Comparison of ENCODE assay signal across 31 cellular contexts in the genomic region with DNA sequence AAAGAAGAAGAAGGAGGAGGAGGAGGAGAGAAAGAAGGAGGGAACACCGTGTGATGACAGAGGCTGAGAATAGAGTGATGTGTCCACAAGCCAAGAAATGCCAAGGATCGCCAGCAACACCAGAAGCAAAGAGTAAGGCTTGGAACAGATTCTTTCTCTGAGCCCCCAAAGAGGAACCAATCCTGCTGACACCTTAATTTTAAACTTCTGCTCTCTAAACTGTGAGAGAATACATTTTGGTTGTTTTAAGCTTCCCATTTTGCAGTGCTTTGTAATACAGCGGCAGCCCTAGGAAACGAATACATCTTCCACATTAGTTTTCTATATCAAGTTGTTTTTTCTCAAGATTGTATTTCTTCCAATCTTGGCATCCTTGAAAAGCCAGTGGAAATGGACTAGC. TPM values are rescaled to one million over a fixed set of nuclear protein-coding genes. Genes with fewer than 3 reads are reported as not detected.
"Had no signal": no experiment of that assay in that cellular context is flagged by ENCODE, and none has a peak within 500 bp of the region (broad histone marks: within the 10 kb centered on the region; RNA-seq: fewer than 3 reads in every experiment).

No MANE protein-coding gene starts in this region.

- H3K4me3 Mint-ChIP-seq: activated CD4-positive, alpha-beta memory T cell treated with anti-CD3 and anti-CD28 coated beads, Interleukin-2, amount 10 ng/mL, durations not matched to agents 7 days and 5 days; activated CD8-positive, alpha-beta memory T cell treated with anti-CD3 and anti-CD28 coated beads, Interleukin-2, amount 10 ng/mL, durations not matched to agents 7 days and 5 days; activated naive CD4-positive, alpha-beta T cell treated with anti-CD3 and anti-CD28 coated beads, Interleukin-2, amount 10 ng/mL, durations not matched to agents 7 days and 5 days; activated naive CD8-positive, alpha-beta T cell had no signal

- ATAC-seq: activated CD8-positive, alpha-beta memory T cell treated with anti-CD3 and anti-CD28 coated beads, Interleukin-2, amount 10 ng/mL, durations not matched to agents 7 days and 5 days; PC-3 had no signal

- DNase-seq: activated CD4-positive, alpha-beta memory T cell treated with anti-CD3 and anti-CD28 coated beads, Interleukin-2, amount 10 ng/mL, durations not matched to agents 7 days and 5 days; activated CD4-positive, alpha-beta T cell treated with anti-CD3 and anti-CD28 coated beads for 1 hour; activated CD4-positive, alpha-beta T cell treated with anti-CD3 and anti-CD28 coated beads for 48 hours; activated CD4-positive, CD25-positive, alpha-beta regulatory T cell; activated CD8-positive, alpha-beta memory T cell treated with anti-CD3 and anti-CD28 coated beads for 24 hours; activated CD8-positive, alpha-beta memory T cell treated with anti-CD3 and anti-CD28 coated beads, Interleukin-2, amount 10 ng/mL, durations not matched to agents 7 days and 5 days; activated CD8-positive, alpha-beta memory T cell treated with anti-CD3 and anti-CD28 coated beads, Interleukin-2, amount 50 U/mL, for 48 hours; activated effector memory CD4-positive, alpha-beta T cell treated with Interleukin-2 at 50 U/mL for 16 hours; activated naive CD4-positive, alpha-beta T cell treated with anti-CD3 and anti-CD28 coated beads, Interleukin-2, amount 10 ng/mL, durations not matched to agents 7 days and 5 days; activated T-cell treated with anti-CD3 and anti-CD28 coated beads, Interleukin-2, amount 50 U/mL, for 48 hours; amniotic stem cell; aorta; brain microvascular endothelial cell; central memory CD4-positive, alpha-beta T cell; NCI-H1092; NCI-H1436 treated with DMSO at 0.1 percent for 48 hours; NCI-H1694 treated with DMSO at 0.1 percent for 48 hours; NCI-H2029; NCI-H510A; NCI-H526; NCI-H748 treated with DMSO at 0.1 percent for 48 hours; NK-92 treated with Interleukin-12 subunit alpha and Interleukin-12 subunit beta, amount 100 ng/mL, for 24 hours; PC-3; Peyer's patch; Right ventricle myocardium superior; T1000; WERI-Rb-1 had no signal

- H3K4me1 ChIP-seq: Peyer's patch had no signal

- H3K36me3 ChIP-seq: brain microvascular endothelial cell, Peyer's patch, WERI-Rb-1 had no signal

- H3K27ac ChIP-seq: brain microvascular endothelial cell, KMS-11, Peyer's patch, WERI-Rb-1 had no signal

- H3K36me3 Mint-ChIP-seq: activated CD8-positive, alpha-beta memory T cell treated with anti-CD3 and anti-CD28 coated beads, Interleukin-2, amount 10 ng/mL, durations not matched to agents 7 days and 5 days; activated naive CD4-positive, alpha-beta T cell treated with anti-CD3 and anti-CD28 coated beads, Interleukin-2, amount 10 ng/mL, durations not matched to agents 7 days and 5 days; activated naive CD8-positive, alpha-beta T cell had no signal

- H3K9me3 Mint-ChIP-seq: activated CD4-positive, alpha-beta memory T cell treated with anti-CD3 and anti-CD28 coated beads, Interleukin-2, amount 10 ng/mL, durations not matched to agents 7 days and 5 days; activated naive CD4-positive, alpha-beta T cell treated with anti-CD3 and anti-CD28 coated beads, Interleukin-2, amount 10 ng/mL, durations not matched to agents 7 days and 5 days had no signal

- H3K27me3 ChIP-seq: brain microvascular endothelial cell, Peyer's patch had no signal

- H3K27ac Mint-ChIP-seq: activated CD4-positive, alpha-beta memory T cell treated with anti-CD3 and anti-CD28 coated beads, Interleukin-2, amount 10 ng/mL, durations not matched to agents 7 days and 5 days; activated CD8-positive, alpha-beta memory T cell treated with anti-CD3 and anti-CD28 coated beads, Interleukin-2, amount 10 ng/mL, durations not matched to agents 7 days and 5 days; activated naive CD4-positive, alpha-beta T cell treated with anti-CD3 and anti-CD28 coated beads, Interleukin-2, amount 10 ng/mL, durations not matched to agents 7 days and 5 days; activated naive CD8-positive, alpha-beta T cell had no signal

- H3K4me1 Mint-ChIP-seq: activated CD4-positive, alpha-beta memory T cell treated with anti-CD3 and anti-CD28 coated beads, Interleukin-2, amount 10 ng/mL, durations not matched to agents 7 days and 5 days; activated CD8-positive, alpha-beta memory T cell treated with anti-CD3 and anti-CD28 coated beads, Interleukin-2, amount 10 ng/mL, durations not matched to agents 7 days and 5 days; activated naive CD4-positive, alpha-beta T cell treated with anti-CD3 and anti-CD28 coated beads, Interleukin-2, amount 10 ng/mL, durations not matched to agents 7 days and 5 days had no signal

- H3K9me3 ChIP-seq: Peyer's patch had no signal

- H3K4me3 ChIP-seq: Peyer's patch had no signal

RNA-seq across cellular contexts. Expression of a gene that starts 13.8 kb away (rescaled TPM):
- total RNA-seq: aorta; LHCN-M2; Peyer's patch; Right ventricle myocardium superior; T-helper 1 cell treated with Interleukin-12 subunit alpha and Interleukin-12 subunit beta and Interleukin-4 antibody, amounts not matched to agents 30 ng/mL and 1 ng/mL, for 36 hours had no signal
